ENCODE assay signal across 18 cellular contexts in the genomic region with DNA sequence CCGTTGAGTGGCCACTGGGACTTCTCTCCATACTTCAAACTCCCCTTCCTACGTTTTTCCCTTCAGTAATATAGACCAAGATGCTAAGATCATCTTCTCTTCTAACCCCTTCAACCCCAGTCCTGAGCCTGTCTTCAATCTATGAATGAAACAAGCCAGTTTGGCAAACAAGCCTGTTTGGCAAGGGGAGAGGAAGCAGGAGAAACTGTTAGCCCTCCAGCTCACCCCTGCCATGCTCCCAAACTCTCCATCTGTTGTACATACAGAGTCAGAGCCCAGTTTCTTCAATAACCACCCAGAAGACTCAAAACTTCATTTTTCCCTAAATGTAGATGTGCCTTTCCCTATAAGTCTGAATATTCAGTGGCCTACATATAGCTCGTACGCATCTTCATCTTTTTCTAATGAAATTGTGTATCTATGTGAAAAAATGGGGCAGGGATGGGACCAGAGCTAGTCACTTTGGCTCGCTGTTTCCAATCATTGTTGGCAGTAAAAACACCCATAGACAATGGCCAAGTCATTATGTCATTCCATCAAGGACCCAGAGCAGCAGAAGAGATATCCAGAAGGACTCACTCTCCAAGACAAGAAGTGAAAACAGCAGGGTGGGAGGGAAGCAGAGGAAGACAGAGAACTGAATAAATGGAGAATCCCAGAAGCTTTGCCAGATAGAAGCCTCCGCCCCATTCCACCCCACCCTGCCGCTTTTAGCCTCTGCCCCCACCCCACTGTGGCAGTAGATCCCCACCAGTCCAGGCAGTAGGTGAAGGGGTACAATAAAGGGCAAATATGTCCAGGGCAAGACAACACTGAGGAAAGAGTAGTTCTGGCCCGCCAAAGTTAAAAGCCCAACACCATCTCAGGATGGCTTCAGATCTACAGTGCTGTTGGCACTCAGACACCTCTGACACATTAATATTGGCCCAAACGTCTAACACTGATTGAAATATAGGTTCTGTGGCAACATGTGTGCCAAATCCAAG.
"Had no signal": no experiment of that assay in that cellular context is flagged by ENCODE, and none has a peak within 500 bp of the region (broad histone marks: within the 10 kb centered on the region; RNA-seq: fewer than 3 reads in every experiment).

No MANE protein-coding gene starts in this region.

- H3K4me1 ChIP-seq: parathyroid adenoma had no signal

- H3K36me3 ChIP-seq: adrenal gland, left lung, neutrophil had no signal

- H3K27me3 ChIP-seq: adrenal gland, left lung, neutrophil had no signal

- ATAC-seq: activated CD4-positive, alpha-beta T cell treated with anti-CD3 and anti-CD28 coated beads for 36 hours; activated CD8-positive, alpha-beta memory T cell treated with anti-CD3 and anti-CD28 coated beads, Interleukin-2, amount 10 ng/mL, durations not matched to agents 7 days and 5 days; effector memory CD8-positive, alpha-beta T cell; left lung; naive thymus-derived CD8-positive, alpha-beta T cell; T-helper 17 cell had no signal

- H3K9me3 ChIP-seq: adrenal gland, left lung, neutrophil had no signal

- H3K4me3 ChIP-seq: adrenal gland, left lung had no signal

- DNase-seq: activated CD4-positive, alpha-beta memory T cell treated with anti-CD3 and anti-CD28 coated beads for 36 hours; activated CD4-positive, alpha-beta T cell treated with anti-CD3 and anti-CD28 coated beads for 36 hours; activated CD8-positive, alpha-beta memory T cell treated with anti-CD3 and anti-CD28 coated beads, Interleukin-2, amount 10 ng/mL, durations not matched to agents 7 days and 5 days; activated naive CD4-positive, alpha-beta T cell treated with anti-CD3 and anti-CD28 coated beads, Interleukin-2, amount 50 U/mL, for 16 hours; activated T-cell treated with anti-CD3 and anti-CD28 coated beads, Interleukin-2, amount 50 U/mL, for 1 hour; adrenal gland; central memory CD4-positive, alpha-beta T cell; cortex of kidney; effector memory CD8-positive, alpha-beta T cell; left lung; naive thymus-derived CD8-positive, alpha-beta T cell; stimulated activated CD4-positive, alpha-beta T cell treated with anti-CD3 and anti-CD28 coated beads, Interleukin-4, amount 100 ng/mL, for 1 hour; stimulated activated naive CD4-positive, alpha-beta T cell; T-helper 17 cell; trophoblast cell had no signal

- H3K27ac ChIP-seq: adrenal gland, epithelial cell of prostate, left lung, neutrophil, parathyroid adenoma had no signal
